Comparison of ENCODE assay signal across 15 cellular contexts in genomic region chr2:167200025-167200424, GRCh38.
DNase-seq lines count a peak whose midpoint lies in the region; ATAC-seq and TF ChIP-seq lines count a peak whose summit lies in the region.
"Had no signal": no experiment of that assay in that cellular context is flagged by ENCODE, and none has a peak within 500 bp of the region (broad histone marks: within the 10 kb centered on the region; RNA-seq: fewer than 3 reads in every experiment).

No MANE protein-coding gene starts in this region.

- H3K9me3 ChIP-seq in BLaER1 (no peaks in the 10 kb centered on the region), PC-3 (ENCODE audit: low read length) (no peaks in the 10 kb centered on the region), skeletal muscle tissue (ENCODE audit: control insufficient read depth in 3 of 3, low read length in 3 of 3) (no peaks in the 10 kb centered on the region)
- H3K9me3 ChIP-seq: BLaER1 treated with 17β-estradiol and CSF1 and Interleukin-3, amounts not matched to agents 10 nM and 100 nM had no signal

- H4K20me1 ChIP-seq in BLaER1, result no peaks in the 10 kb centered on the region
- no peaks in the 10 kb centered on the region for H4K20me1 ChIP-seq in PC-3 (ENCODE audit: low read length)
- H4K20me1 ChIP-seq: BLaER1 treated with 17β-estradiol and CSF1 and Interleukin-3, amounts not matched to agents 10 nM and 100 nM had no signal

- no peaks in the 10 kb centered on the region for H3K36me3 Mint-ChIP-seq in nephron (ENCODE audit: low read depth)
- no peaks in the 10 kb centered on the region for H3K36me3 Mint-ChIP-seq in activated T-helper 1 cell treated with anti-CD3 and anti-CD28 coated beads, Interleukin-12 subunit alpha, Interleukin-12 subunit beta, Interleukin-2, Interleukin-4 antibody, amounts not matched to agents 30 ng/mL and 10 ng/mL and 1 ng/mL, durations not matched to agents 14 hours and 24 hours and 36 hours (ENCODE audit: low read depth)
- H3K36me3 Mint-ChIP-seq: CD8-positive, alpha-beta T cell had no signal

- H3K4me3 ChIP-seq in BLaER1 (no peak overlapping the region), PC-3 (ENCODE audit: low read length) (no peak overlapping the region), skeletal muscle tissue (ENCODE audit: low read length in 3 of 3) (peak overlapping the region in 2 of 3 donors; percentile 2 to 24)
- H3K4me3 ChIP-seq: BLaER1 treated with 17β-estradiol and CSF1 and Interleukin-3, amounts not matched to agents 10 nM and 100 nM had no signal

- CTCF ChIA-PET in PC-3 (lab: Charles Lee), result no interaction called here

- H3F3A ChIP-seq in PC-3 (ENCODE audit: low read length, unreplicated experiment), result no peaks in the 10 kb centered on the region

- DNase-seq in PC-3 (peak; percentile 78), NCI-H226 (no peak), NCI-H2196 treated with DMSO at 0.1 percent for 48 hours (lab: John Stamatoyannopoulos, UW; ENCODE audit: unreplicated experiment) (no peak)
- DNase-seq in activated T-helper 1 cell treated with anti-CD3 and anti-CD28 coated beads, Interleukin-12 subunit alpha, Interleukin-12 subunit beta, Interleukin-2, Interleukin-4 antibody, amounts not matched to agents 30 ng/mL and 10 ng/mL and 1 ng/mL, durations not matched to agents 14 hours and 24 hours and 36 hours (ENCODE audit: low spot score), result no peak
- DNase-seq: 8988T; CD8-positive, alpha-beta T cell; GOT3; H7; HFFc6 had no signal

- peak; percentile 75 for ATAC-seq in PC-3
- ATAC-seq: CD8-positive, alpha-beta T cell; HCT116 had no signal

- POLR2A ChIA-PET in PC-3 (lab: Charles Lee; ENCODE audit: unreplicated experiment), result no interaction called here

- H3K27me3 Mint-ChIP-seq in nephron (ENCODE audit: low read depth), result no peaks in the 10 kb centered on the region
- H3K27me3 Mint-ChIP-seq in activated T-helper 1 cell treated with anti-CD3 and anti-CD28 coated beads, Interleukin-12 subunit alpha, Interleukin-12 subunit beta, Interleukin-2, Interleukin-4 antibody, amounts not matched to agents 30 ng/mL and 10 ng/mL and 1 ng/mL, durations not matched to agents 14 hours and 24 hours and 36 hours (ENCODE audit: insufficient read depth), result no peaks in the 10 kb centered on the region

- TF ChIP-seq CTCF in PC-3 (conservative IDR thresholded peaks at IDR 0.05; ENCODE audit: low read depth, low read length) (no peak), nephron (IDR thresholded peaks at IDR 0.05; ENCODE audit: unreplicated experiment in 3 of 3) (no peak)

- H3K9me3 Mint-ChIP-seq in nephron, result no peaks in the 10 kb centered on the region
- no peaks in the 10 kb centered on the region for H3K9me3 Mint-ChIP-seq in activated T-helper 1 cell treated with anti-CD3 and anti-CD28 coated beads, Interleukin-12 subunit alpha, Interleukin-12 subunit beta, Interleukin-2, Interleukin-4 antibody, amounts not matched to agents 30 ng/mL and 10 ng/mL and 1 ng/mL, durations not matched to agents 14 hours and 24 hours and 36 hours
- H3K9me3 Mint-ChIP-seq: CD8-positive, alpha-beta T cell; HFFc6 had no signal

- no peak overlapping the region; the same call in 1 of the 2 replicates for H2AFZ ChIP-seq in PC-3 (ENCODE audit: low read length)

- H3K4me3 Mint-ChIP-seq in nephron, result no peak overlapping the region
- no peak overlapping the region for H3K4me3 Mint-ChIP-seq in activated T-helper 1 cell treated with anti-CD3 and anti-CD28 coated beads, Interleukin-12 subunit alpha, Interleukin-12 subunit beta, Interleukin-2, Interleukin-4 antibody, amounts not matched to agents 30 ng/mL and 10 ng/mL and 1 ng/mL, durations not matched to agents 14 hours and 24 hours and 36 hours
- H3K4me3 Mint-ChIP-seq: CD8-positive, alpha-beta T cell; HFFc6 had no signal

- H3K4me2 ChIP-seq in BLaER1, result peak overlapping the region; percentile 35
- H3K4me2 ChIP-seq in PC-3 (ENCODE audit: low read length), result peak overlapping the region; percentile 53

- peaks cover 30% of the 10 kb centered on the region for H3K4me1 ChIP-seq in BLaER1
- peaks cover 58% of the 10 kb centered on the region for H3K4me1 ChIP-seq in PC-3 (ENCODE audit: insufficient read depth, low read length)
- peaks cover 37 to 57% (median 39%) of the 10 kb centered on the region in 3 donors for H3K4me1 ChIP-seq in skeletal muscle tissue (ENCODE audit: control insufficient read depth in 3 of 3, insufficient read depth in 3 of 3, low read length in 3 of 3)

- H3K36me3 ChIP-seq in BLaER1 (no peaks in the 10 kb centered on the region), PC-3 (ENCODE audit: low read depth, low read length) (no peaks in the 10 kb centered on the region), skeletal muscle tissue (ENCODE audit: control insufficient read depth in 3 of 3, insufficient read depth in 3 of 3, low read length in 3 of 3) (peaks cover 0 to 2% (median 0%) of the 10 kb centered on the region in 3 donors)
- H3K36me3 ChIP-seq: BLaER1 treated with 17β-estradiol and CSF1 and Interleukin-3, amounts not matched to agents 10 nM and 100 nM had no signal

- H3K9ac ChIP-seq in BLaER1, result no peak overlapping the region
- H3K9ac ChIP-seq in PC-3 (ENCODE audit: low read length), result peak overlapping the region; percentile 37
- H3K9ac ChIP-seq in skeletal muscle tissue (ENCODE audit: low read depth in 1 of 3, low read length in 3 of 3), result peak overlapping the region in 1 of 3 donors; percentile 15
- H3K9ac ChIP-seq: BLaER1 treated with 17β-estradiol and CSF1 and Interleukin-3, amounts not matched to agents 10 nM and 100 nM had no signal

- H3K27ac ChIP-seq in BLaER1 (no peak overlapping the region), PC-3 (ENCODE audit: low read length) (peak overlapping the region; percentile 85), skeletal muscle tissue (ENCODE audit: low read depth, low read length) (peak overlapping the region; percentile 77)
- H3K27ac ChIP-seq: BLaER1 treated with 17β-estradiol and CSF1 and Interleukin-3, amounts not matched to agents 10 nM and 100 nM; HL-60 had no signal

- intact Hi-C loops in PC-3 (cut with micrococcal nuclease), result no loop called here
- intact Hi-C loops in activated T-helper 1 cell treated with anti-CD3 and anti-CD28 coated beads, Interleukin-12 subunit alpha, Interleukin-12 subunit beta, Interleukin-2, Interleukin-4 antibody, amounts not matched to agents 30 ng/mL and 10 ng/mL and 1 ng/mL, durations not matched to agents 14 hours and 24 hours and 36 hours (cut with micrococcal nuclease), result no loop called here

- peak overlapping the region; percentile 77 to 92 (median 79) for H3K27ac Mint-ChIP-seq in nephron
- no peak overlapping the region for H3K27ac Mint-ChIP-seq in activated T-helper 1 cell treated with anti-CD3 and anti-CD28 coated beads, Interleukin-12 subunit alpha, Interleukin-12 subunit beta, Interleukin-2, Interleukin-4 antibody, amounts not matched to agents 30 ng/mL and 10 ng/mL and 1 ng/mL, durations not matched to agents 14 hours and 24 hours and 36 hours
- H3K27ac Mint-ChIP-seq: CD8-positive, alpha-beta T cell; HFFc6 had no signal

- H3K27me3 ChIP-seq in BLaER1 (no peaks in the 10 kb centered on the region), PC-3 (ENCODE audit: low read length) (no peaks in the 10 kb centered on the region), skeletal muscle tissue (ENCODE audit: control insufficient read depth in 3 of 3, insufficient read depth in 3 of 3, low read length in 3 of 3) (no peaks in the 10 kb centered on the region)
- H3K27me3 ChIP-seq: BLaER1 treated with 17β-estradiol and CSF1 and Interleukin-3, amounts not matched to agents 10 nM and 100 nM had no signal

- H3K79me2 ChIP-seq in PC-3 (ENCODE audit: low read length), result no peaks in the 10 kb centered on the region

- peaks cover 40% of the 10 kb centered on the region for H3K4me1 Mint-ChIP-seq in nephron
- no peaks in the 10 kb centered on the region for H3K4me1 Mint-ChIP-seq in activated T-helper 1 cell treated with anti-CD3 and anti-CD28 coated beads, Interleukin-12 subunit alpha, Interleukin-12 subunit beta, Interleukin-2, Interleukin-4 antibody, amounts not matched to agents 30 ng/mL and 10 ng/mL and 1 ng/mL, durations not matched to agents 14 hours and 24 hours and 36 hours (ENCODE audit: low read depth)

- H3K9me2 ChIP-seq in PC-3 (replicated peaks; ENCODE audit: low read length), result no peaks in the 10 kb centered on the region

- BruUV-seq in PC-3 (replicated peaks; lab: Mats Ljungman, UMichigan), result no TSS peak

Comparison
In these comparisons a context has a peak if more than half of its experiments do, and no peak if none do; other contexts are left out.
1. H3K4me3 ChIP-seq: peak in skeletal muscle tissue (2 of 3); none in BLaER1 (single experiment) and PC-3 (single experiment).